28 cellular contexts compared by ENCODE assay signal in the genomic region with DNA sequence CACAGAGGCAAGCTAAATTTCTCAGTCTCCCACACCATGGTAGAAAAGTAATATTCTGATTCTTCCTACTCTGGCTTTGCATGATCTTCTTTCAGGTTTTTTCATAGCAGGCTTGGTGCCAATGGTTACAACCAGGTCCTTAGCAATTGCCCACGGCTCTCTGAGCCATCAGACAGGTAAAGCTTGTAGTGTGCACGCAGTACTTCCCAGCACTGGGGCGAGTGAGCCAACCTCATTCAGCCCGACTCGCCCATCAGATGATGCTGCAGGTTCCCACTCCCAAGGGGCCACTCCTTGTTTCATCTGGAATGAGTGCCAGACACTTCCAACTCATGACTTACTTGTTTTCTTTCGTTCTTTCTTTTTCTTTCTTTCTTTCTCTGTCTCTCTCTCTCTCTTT.
DNase-seq lines count a peak whose midpoint lies in the region; ATAC-seq and TF ChIP-seq lines count a peak whose summit lies in the region.
"Had no signal": no experiment of that assay in that cellular context is flagged by ENCODE, and none has a peak within 500 bp of the region (broad histone marks: within the 10 kb centered on the region; RNA-seq: fewer than 3 reads in every experiment).

No MANE protein-coding gene starts in this region.

- no peaks in the 10 kb centered on the region for H3K36me3 ChIP-seq in mammary epithelial cell (ENCODE audit: insufficient read depth, low read length)
- no peaks in the 10 kb centered on the region for H3K36me3 ChIP-seq in adrenal gland (replicated peaks in 1 of 2)
- no peaks in the 10 kb centered on the region for H3K36me3 ChIP-seq in left ventricle myocardium inferior
- H3K36me3 ChIP-seq: breast epithelium, right lobe of liver, tibial artery had no signal

- TF ChIP-seq CTCF in mammary epithelial cell (conservative IDR thresholded peaks at IDR 0.05 in 1 of 2, IDR thresholded peaks at IDR 0.05 in 1 of 2; ENCODE audit: extremely low read depth in 1 of 2, insufficient read depth in 1 of 2, low read depth in 1 of 2, low read length in 2 of 2) (no peak), adrenal gland (IDR thresholded peaks at IDR 0.05) (no peak), left ventricle myocardium inferior (IDR thresholded peaks at IDR 0.05; ENCODE audit: borderline replicate concordance) (no peak)

- intact Hi-C loops in mammary epithelial cell (cut with micrococcal nuclease) (no loop called here), left colon (cut with DNase I, micrococcal nuclease) (no loop called here), adrenal gland (cut with DNase I) (no loop called here), left ventricle myocardium inferior (cut with micrococcal nuclease) (no loop called here)

- no peaks in the 10 kb centered on the region for H3K79me2 ChIP-seq in mammary epithelial cell (ENCODE audit: insufficient read depth, low read length)

- ATAC-seq in left colon (peak; percentile 88), HG02678 (IDR thresholded peaks at IDR 0.05; ENCODE audit: unreplicated experiment) (no peak)
- ATAC-seq: HCT116; naive thymus-derived CD8-positive, alpha-beta T cell; right lobe of liver had no signal

- H3K9me3 ChIP-seq in mammary epithelial cell (replicated peaks; ENCODE audit: insufficient read depth, low read length): no peaks in the 10 kb centered on the region
- H3K9me3 ChIP-seq in adrenal gland (replicated peaks in 1 of 3): no peaks in the 10 kb centered on the region
- no peaks in the 10 kb centered on the region for H3K9me3 ChIP-seq in left ventricle myocardium inferior (replicated peaks)
- H3K9me3 ChIP-seq: breast epithelium, right lobe of liver, tibial artery had no signal

- in situ Hi-C loops in mammary epithelial cell (cut with MboI; ENCODE audit: low sequenced_read_pairs in 2 of 2): no loop called here

- H4K20me1 ChIP-seq in mammary epithelial cell (ENCODE audit: insufficient read depth, low read length): no peaks in the 10 kb centered on the region

- 43% methylated on average over 4 of the region's 6 CpGs for WGBS in mammary epithelial cell (ENCODE audit: low coverage, missing lambda C conversion rate)
- WGBS in adrenal gland, 4 donors: 79 to 87% (median 86%) methylated on average over 6 of the region's 6 CpGs

- no peak for TF ChIP-seq POLR2A in adrenal gland (IDR thresholded peaks at IDR 0.05)

- peak overlapping the region; percentile 33 for H2AFZ ChIP-seq in mammary epithelial cell (ENCODE audit: low read depth, low read length)

- no peaks in the 10 kb centered on the region for H3K27me3 ChIP-seq in mammary epithelial cell (ENCODE audit: insufficient read depth, low read length)
- no peaks in the 10 kb centered on the region for H3K27me3 ChIP-seq in adrenal gland
- no peaks in the 10 kb centered on the region for H3K27me3 ChIP-seq in left ventricle myocardium inferior (ENCODE audit: low read depth)
- H3K27me3 ChIP-seq: breast epithelium, right lobe of liver, tibial artery had no signal

- H3K4me1 ChIP-seq in mammary epithelial cell (ENCODE audit: insufficient read depth, low read length): peaks cover 47% of the 10 kb centered on the region
- no peaks in the 10 kb centered on the region for H3K4me1 ChIP-seq in adrenal gland (replicated peaks in 1 of 2)
- H3K4me1 ChIP-seq in left ventricle myocardium inferior: peaks cover 10% of the 10 kb centered on the region
- H3K4me1 ChIP-seq: breast epithelium, right lobe of liver, tibial artery had no signal

- no peak overlapping the region for H3K9ac ChIP-seq in mammary epithelial cell (ENCODE audit: insufficient read depth, low read length)

- CTCF ChIA-PET in mammary epithelial cell (lab: Charles Lee; ENCODE audit: low non-redundant PET): interaction anchor here (0.7 kb wide), 2 partner anchors 24 to 696 kb away, joined by 4 to 7 read pairs; no protein-coding TSS in a partner anchor

- BruUV-seq in mammary epithelial cell (replicated peaks; lab: Mats Ljungman, UMichigan): no TSS peak

- H3K4me2 ChIP-seq in mammary epithelial cell (ENCODE audit: insufficient read depth, low read depth, low read length): no peak overlapping the region

- DNase-seq in HPDE6-E6E7 (ENCODE audit: extremely low spot score) (peak; percentile 49), NCI-H2171 (lab: John Stamatoyannopoulos, UW) (peak; percentile 30), mammary epithelial cell (peak; percentile 96), left colon (peak in 1 of 2 donors; percentile 7), adrenal gland (no peak), NCI-H1930 (lab: John Stamatoyannopoulos, UW) (no peak), left ventricle myocardium inferior (no peak)
- DNase-seq: activated B cell treated with CpG ODN at 0.5 μM for 24 hours; activated CD4-positive, alpha-beta T cell treated with anti-CD3 and anti-CD28 coated beads, Interleukin-2, amount 50 U/mL, for 1 hour; activated effector memory CD4-positive, alpha-beta T cell treated with Interleukin-2 at 50 U/mL for 16 hours; activated T-cell treated with anti-CD3 and anti-CD28 coated beads, Interleukin-2, amount 50 U/mL, for 1 hour; anterior cingulate cortex; CD4-positive, alpha-beta memory T cell; effector CD4-positive, alpha-beta T cell; head of caudate nucleus; IMR-90; naive thymus-derived CD8-positive, alpha-beta T cell; NCI-H1048; NCI-H2029 treated with DMSO at 0.1 percent for 48 hours; NCI-H446 treated with DMSO at 0.1 percent for 48 hours; nucleus accumbens; right lobe of liver; stimulated activated CD4-positive, alpha-beta T cell treated with anti-CD3 and anti-CD28 coated beads, Interleukin-4, amount 100 ng/mL, for 1 hour; tibial artery had no signal

- H3K27ac ChIP-seq in mammary epithelial cell (ENCODE audit: insufficient read depth, low read depth, low read length) (peak overlapping the region; percentile 35), adrenal gland (no peak overlapping the region), left ventricle myocardium inferior (replicated peaks) (no peak overlapping the region)
- H3K27ac ChIP-seq: breast epithelium, right lobe of liver, SK-N-MC, tibial artery had no signal

- dilution Hi-C loops in mammary epithelial cell (cut with HindIII; ENCODE audit: low sequenced_read_pairs): no loop called here

- no peak overlapping the region for H3K4me3 ChIP-seq in mammary epithelial cell (replicated peaks in 1 of 3; ENCODE audit: insufficient read depth in 1 of 3, low read depth in 2 of 3, low read length in 3 of 3)
- H3K4me3 ChIP-seq in adrenal gland: no peak overlapping the region
- no peak overlapping the region for H3K4me3 ChIP-seq in left ventricle myocardium inferior
- H3K4me3 ChIP-seq: breast epithelium, right lobe of liver, SK-N-MC, tibial artery had no signal

Comparison
In these comparisons a context has a peak if more than half of its experiments do, and no peak if none do; other contexts are left out.
1. DNase-seq: peak in HPDE6-E6E7 (single experiment), NCI-H2171 (single experiment) and mammary epithelial cell (single experiment); none in adrenal gland (0 of 7), NCI-H1930 (0 of 2) and left ventricle myocardium inferior (single experiment).